ENCODE assay signal across 23 cellular contexts in genomic region chr4:110544594-110544993, GRCh38.
"Had no signal": no experiment of that assay in that cellular context is flagged by ENCODE, and none has a peak within 500 bp of the region (broad histone marks: within the 10 kb centered on the region; RNA-seq: fewer than 3 reads in every experiment).

No MANE protein-coding gene starts in this region.

- H3K36me3 ChIP-seq: colonic mucosa, esophagus muscularis mucosa, prostate gland, right atrium auricular region, stomach, thyroid gland had no signal

- DNase-seq: colonic mucosa; effector memory CD4-positive, alpha-beta T cell; foreskin melanocyte; glutamatergic neuron; hypothalamus; immature natural killer cell; mesendoderm; naive thymus-derived CD8-positive, alpha-beta T cell; nephron progenitor cell; nucleus accumbens; stimulated activated CD4-positive, alpha-beta T cell treated with anti-CD3 and anti-CD28 coated beads, Interleukin-12 subunit alpha, Interleukin-12 subunit beta, amount 100 ng/mL, for 4 hours; stimulated activated CD4-positive, alpha-beta T cell treated with anti-CD3 and anti-CD28 coated beads, Interleukin-1b, Interleukin-23, amount 100 ng/mL, for 48 hours; stimulated activated CD4-positive, alpha-beta T cell treated with anti-CD3 and anti-CD28 coated beads, Interleukin-4, amount 100 ng/mL, for 24 hours; stimulated activated naive CD4-positive, alpha-beta T cell treated with Interleukin-2 at 50 U/mL for 16 hours; stomach; thyroid gland; trophoblast cell had no signal

- H3K9me3 ChIP-seq: colonic mucosa, esophagus muscularis mucosa, prostate gland, right atrium auricular region, stomach, thyroid gland had no signal

- H3K27me3 ChIP-seq: colonic mucosa, esophagus muscularis mucosa, right atrium auricular region, stomach, thyroid gland had no signal

- ATAC-seq: naive thymus-derived CD8-positive, alpha-beta T cell; sciatic nerve; stimulated activated effector memory CD8-positive, alpha-beta T cell treated with anti-CD3 and anti-CD28 coated beads, Interleukin-12 subunit alpha, Interleukin-12 subunit beta, amount 100 ng/mL, for 72 hours had no signal

- H3K27ac ChIP-seq: colonic mucosa, esophagus muscularis mucosa, prostate gland, right atrium auricular region, stomach, thyroid gland had no signal

- H3K4me1 ChIP-seq: colonic mucosa, prostate gland, thyroid gland had no signal

- H3K4me3 ChIP-seq: colonic mucosa, esophagus muscularis mucosa, prostate gland, right atrium auricular region, smooth muscle cell, stomach, thyroid gland had no signal
